Comparison of ENCODE assay signal across 9 cellular contexts in the genomic region with DNA sequence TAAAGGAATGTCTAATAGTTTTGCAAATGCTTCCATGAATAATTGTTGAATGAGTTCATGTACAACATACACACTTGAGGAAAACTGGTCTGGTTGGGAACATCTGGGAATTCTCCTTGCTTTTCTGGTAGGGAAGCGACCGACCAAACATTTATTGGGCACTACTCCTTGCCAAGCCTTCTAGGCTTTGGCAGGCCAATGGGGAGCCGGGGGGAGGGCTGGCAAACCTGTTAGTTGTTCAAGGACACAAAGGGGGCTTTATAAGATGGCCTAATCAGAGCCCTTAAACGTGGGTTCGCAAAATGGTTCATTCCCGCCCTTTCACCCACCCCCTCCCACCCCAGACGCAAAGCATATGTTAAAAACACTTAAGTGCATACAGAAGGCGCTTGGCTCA. TPM values are rescaled to one million over a fixed set of nuclear protein-coding genes. Genes with fewer than 3 reads are reported as not detected.
DNase-seq lines count a peak whose midpoint lies in the region; ATAC-seq and TF ChIP-seq lines count a peak whose summit lies in the region.
"Had no signal": no experiment of that assay in that cellular context is flagged by ENCODE, and none has a peak within 500 bp of the region (broad histone marks: within the 10 kb centered on the region; RNA-seq: fewer than 3 reads in every experiment).

No MANE protein-coding gene starts in this region.

- H3K9me2 ChIP-seq in GM23338 (ENCODE audit: insufficient read depth), result no peaks in the 10 kb centered on the region

- H3K36me3 ChIP-seq in GM23338 (ENCODE audit: insufficient read depth) (no peaks in the 10 kb centered on the region), psoas muscle (ENCODE audit: insufficient read depth in 1 of 2, low read depth in 1 of 2) (no peaks in the 10 kb centered on the region)

- ATAC-seq in GM23338 (peak; percentile 33), WTC11 (peak; percentile 19), left ventricle myocardium superior (peak; percentile 67), psoas muscle (peak in 1 of 4 donors; percentile 28), HG03460 (IDR thresholded peaks at IDR 0.05; ENCODE audit: unreplicated experiment) (no peak), HG03354 (IDR thresholded peaks at IDR 0.05; ENCODE audit: poor library complexity, severe bottlenecking, unreplicated experiment) (no peak)

- POLR2A ChIA-PET in WTC11 (lab: Charles Lee), result interaction anchor here (1.4 kb wide), 1 partner anchor 45 kb away, joined by 3 read pairs; no protein-coding TSS in a partner anchor

- peak overlapping the region; percentile 93 for H3K4me3 Mint-ChIP-seq in GM23338
- peak overlapping the region; percentile 93 for H3K4me3 Mint-ChIP-seq in WTC11
- peak overlapping the region in 1 of 2 donors; percentile 83 for H3K4me3 Mint-ChIP-seq in CD14-positive monocyte

- peak overlapping the region; percentile 93 for H3K27ac ChIP-seq in GM23338 (ENCODE audit: low read depth)
- peak overlapping the region; percentile 66 for H3K27ac ChIP-seq in psoas muscle

- H3K4me1 Mint-ChIP-seq in GM23338 (peaks cover 35% of the 10 kb centered on the region), WTC11 (peaks cover 36% of the 10 kb centered on the region), CD14-positive monocyte (peaks cover 4% of the 10 kb centered on the region)

- intact Hi-C loops in left ventricle myocardium superior (cut with micrococcal nuclease), result no loop called here
- intact Hi-C loops in psoas muscle (cut with DNase I), result no loop called here
- intact Hi-C loops in CD14-positive monocyte (cut with micrococcal nuclease), result no loop called here

- H3K9me3 ChIP-seq in psoas muscle, result no peaks in the 10 kb centered on the region

- H3K27ac Mint-ChIP-seq in GM23338 (peak overlapping the region; percentile 97), WTC11 (peak overlapping the region; percentile 81), CD14-positive monocyte (no peak overlapping the region)

- WGBS in psoas muscle, 3 donors, result 5 to 16% (median 14%) methylated on average over 8 of the region's 8 CpGs

- H3K27me3 ChIP-seq in GM23338 (ENCODE audit: insufficient read depth), result peaks cover 13% of the 10 kb centered on the region
- H3K27me3 ChIP-seq in psoas muscle (ENCODE audit: insufficient read depth in 3 of 3, low read length in 2 of 3), result peaks cover 0 to 10% (median 7%) of the 10 kb centered on the region in 3 donors

- peaks cover 24% of the 10 kb centered on the region for H3K4me1 ChIP-seq in GM23338 (ENCODE audit: insufficient read depth)
- no peaks in the 10 kb centered on the region for H3K4me1 ChIP-seq in psoas muscle

- H2AFZ ChIP-seq in GM23338, result no peak overlapping the region

- CTCF ChIA-PET in WTC11 (lab: Charles Lee), result interaction anchor here (1.3 kb wide), 1 partner anchor 18 kb away, joined by 4 read pairs; no protein-coding TSS in a partner anchor

- H3K9me3 Mint-ChIP-seq in GM23338, result no peaks in the 10 kb centered on the region; the same call in 2 of the 3 replicates
- H3K9me3 Mint-ChIP-seq in WTC11, result no peaks in the 10 kb centered on the region
- peaks cover 0 to 11% (median 4%) of the 10 kb centered on the region in 7 donors for H3K9me3 Mint-ChIP-seq in CD14-positive monocyte

- H3K4me2 ChIP-seq in GM23338, result peak overlapping the region; percentile 82

- H3K36me3 Mint-ChIP-seq in GM23338 (ENCODE audit: low read depth), result no peaks in the 10 kb centered on the region
- peaks cover 7% of the 10 kb centered on the region for H3K36me3 Mint-ChIP-seq in WTC11
- no peaks in the 10 kb centered on the region for H3K36me3 Mint-ChIP-seq in CD14-positive monocyte

- H3F3A ChIP-seq in GM23338 (replicated peaks; ENCODE audit: low read depth), result peaks cover 13% of the 10 kb centered on the region

- TF ChIP-seq CTCF in GM23338 (conservative IDR thresholded peaks at IDR 0.05; ENCODE audit: low read depth in 2 of 2) (no peak), WTC11 (IDR thresholded peaks at IDR 0.05) (no peak), psoas muscle (IDR thresholded peaks at IDR 0.05) (no peak), CD14-positive monocyte (IDR thresholded peaks at IDR 0.05) (no peak)

- H3K4me3 ChIP-seq in GM23338 (peak overlapping the region; percentile 82), psoas muscle (peak overlapping the region; percentile 68)

- H3K27me3 Mint-ChIP-seq in GM23338 (ENCODE audit: insufficient read depth, low read depth, poor library complexity) (peaks cover 16% of the 10 kb centered on the region), WTC11 (ENCODE audit: low read depth) (peaks cover 8% of the 10 kb centered on the region), CD14-positive monocyte (ENCODE audit: low read depth in 3 of 3) (peaks cover 54 to 77% (median 65%) of the 10 kb centered on the region in 3 donors)

- DNase-seq in GM23338 (ENCODE audit: low spot score), result peak; percentile 79
- peak; percentile 50 for DNase-seq in WTC11 (ENCODE audit: low spot score)
- peak; percentile 46 for DNase-seq in left ventricle myocardium superior
- no peak for DNase-seq in psoas muscle
- DNase-seq in SKM-1 treated with dmso at 0.1 percent for 144 hours (lab: John Stamatoyannopoulos, UW; ENCODE audit: unreplicated experiment), result no peak
- DNase-seq in CD14-positive monocyte (ENCODE audit: low spot score), result no peak
- DNase-seq: erythroblast had no signal

- no peaks in the 10 kb centered on the region for H4K20me1 ChIP-seq in GM23338 (replicated peaks; ENCODE audit: insufficient read depth)

- peaks cover 27% of the 10 kb centered on the region for H3K79me2 ChIP-seq in GM23338 (replicated peaks; ENCODE audit: insufficient read depth)

TF ChIP-seq in GM23338, 12 proteins besides CTCF, POLR2A, EP300 and RAD21 (continues in another document):
- TF ChIP-seq ZNF114 (CRISPR knock-in tag; IDR thresholded peaks at IDR 0.05) (no peak), EZH2phosphoT487 (IDR thresholded peaks at IDR 0.05; ENCODE audit: unreplicated experiment) (no peak), NANOG (IDR thresholded peaks at IDR 0.05; ENCODE audit: borderline replicate concordance) (no peak)
- TF ChIP-seq, protein P1, sequence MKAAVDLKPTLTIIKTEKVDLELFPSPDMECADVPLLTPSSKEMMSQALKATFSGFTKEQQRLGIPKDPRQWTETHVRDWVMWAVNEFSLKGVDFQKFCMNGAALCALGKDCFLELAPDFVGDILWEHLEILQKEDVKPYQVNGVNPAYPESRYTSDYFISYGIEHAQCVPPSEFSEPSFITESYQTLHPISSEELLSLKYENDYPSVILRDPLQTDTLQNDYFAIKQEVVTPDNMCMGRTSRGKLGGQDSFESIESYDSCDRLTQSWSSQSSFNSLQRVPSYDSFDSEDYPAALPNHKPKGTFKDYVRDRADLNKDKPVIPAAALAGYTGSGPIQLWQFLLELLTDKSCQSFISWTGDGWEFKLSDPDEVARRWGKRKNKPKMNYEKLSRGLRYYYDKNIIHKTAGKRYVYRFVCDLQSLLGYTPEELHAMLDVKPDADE (IDR thresholded peaks at IDR 0.05), result no peak

TF ChIP-seq in WTC11, 78 proteins besides CTCF, POLR2A, EP300 and RAD21:
- TF ChIP-seq JUN (CRISPR knock-in tag; IDR thresholded peaks at IDR 0.05) (no peak), GABPB1 (CRISPR knock-in tag; IDR thresholded peaks at IDR 0.05) (no peak), ELF4 (CRISPR knock-in tag; IDR thresholded peaks at IDR 0.05; ENCODE audit: low read depth) (no peak), FOXK1 (CRISPR knock-in tag; IDR thresholded peaks at IDR 0.05) (no peak)
- TF ChIP-seq, protein P2, sequence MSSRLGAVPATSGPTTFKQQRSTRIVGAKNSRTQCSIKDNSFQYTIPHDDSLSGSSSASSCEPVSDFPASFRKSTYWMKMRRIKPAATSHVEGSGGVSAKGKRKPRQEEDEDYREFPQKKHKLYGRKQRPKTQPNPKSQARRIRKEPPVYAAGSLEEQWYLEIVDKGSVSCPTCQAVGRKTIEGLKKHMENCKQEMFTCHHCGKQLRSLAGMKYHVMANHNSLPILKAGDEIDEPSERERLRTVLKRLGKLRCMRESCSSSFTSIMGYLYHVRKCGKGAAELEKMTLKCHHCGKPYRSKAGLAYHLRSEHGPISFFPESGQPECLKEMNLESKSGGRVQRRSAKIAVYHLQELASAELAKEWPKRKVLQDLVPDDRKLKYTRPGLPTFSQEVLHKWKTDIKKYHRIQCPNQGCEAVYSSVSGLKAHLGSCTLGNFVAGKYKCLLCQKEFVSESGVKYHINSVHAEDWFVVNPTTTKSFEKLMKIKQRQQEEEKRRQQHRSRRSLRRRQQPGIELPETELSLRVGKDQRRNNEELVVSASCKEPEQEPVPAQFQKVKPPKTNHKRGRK (CRISPR knock-in tag; IDR thresholded peaks at IDR 0.05; ENCODE audit: borderline replicate concordance), result no peak

RNA-seq across cellular contexts. Expression of gene VSNL1, which starts 0.9 kb away (rescaled TPM):
- 95.6 and 102 TPM in 2 replicates for total RNA-seq in GM23338 (2014; rRNA removed; shearing (Covaris generic))
- polyA plus RNA-seq in GM23338 (2016; fragmentation: Nextera tagmentation; extraction: Ambion mirVana) (87.4 and 112 TPM in 2 replicates), psoas muscle (under 1 TPM in 2 of 3 donors, not detected in 1; 0.05 to 0.52 TPM), CD14-positive monocyte (not detected)
- total RNA-seq in WTC11 (2021) (78.4 to 83.6 TPM (median 82.4 TPM) in 3 replicates), left ventricle myocardium superior (18.6 TPM), psoas muscle (under 1 TPM in 2 of 4 donors, not detected in 2; 0.12 to 0.27 TPM)

RNA-seq across cellular contexts. Expression of gene RAD51AP2, which starts 21.4 kb away (rescaled TPM):
- total RNA-seq in GM23338 (2014; rRNA removed; shearing (Covaris generic)), result 0.38 TPM in 1 of 2 replicates, not detected in the other
- 0.16 and 0.23 TPM in 2 replicates for polyA plus RNA-seq in GM23338 (2016; fragmentation: Nextera tagmentation; extraction: Ambion mirVana)
- 0.26 to 0.37 TPM (median 0.30 TPM) in 3 replicates for total RNA-seq in WTC11 (2021)
- total RNA-seq in left ventricle myocardium superior, result 0.10 TPM
- under 1 TPM in 1 of 4 donors, not detected in 3; 0.06 TPM for total RNA-seq in psoas muscle
- polyA plus RNA-seq in psoas muscle, result under 1 TPM in 1 of 3 donors, not detected in 2; 0.01 TPM
- polyA plus RNA-seq in CD14-positive monocyte, result not detected

Comparison
In these comparisons a context has a peak if more than half of its experiments do, and no peak if none do; other contexts are left out.
1. ATAC-seq: peak in GM23338 (single experiment), WTC11 (single experiment) and left ventricle myocardium superior (single experiment); none in HG03460 (single experiment) and HG03354 (single experiment).
2. DNase-seq: peak in GM23338 (single experiment), WTC11 (single experiment) and left ventricle myocardium superior (single experiment); none in psoas muscle (0 of 2), SKM-1 treated with dmso at 0.1 percent for 144 hours (single experiment) and CD14-positive monocyte (single experiment).
3. H3K27ac Mint-ChIP-seq: peak in GM23338 (single experiment) and WTC11 (single experiment); none in CD14-positive monocyte (0 of 7).
4. RNA of gene VSNL1, which starts 0.9 kb away (total RNA-seq): 95.6 to 102 TPM in GM23338, 78.4 to 83.6 TPM in WTC11 and 18.6 TPM in left ventricle myocardium superior (single experiment); 0.12 to 0.27 TPM in psoas muscle; every median in the first group is over 10 times any median in the second.